ENCODE assay signal across 8 cellular contexts in genomic region chr2:120177011-120177621, GRCh38. TPM values are rescaled to one million over a fixed set of nuclear protein-coding genes. Genes with fewer than 3 reads are reported as not detected.
DNase-seq lines count a peak whose midpoint lies in the region; ATAC-seq lines count a peak whose summit lies in the region.

No MANE protein-coding gene starts in this region.

- H3K79me2 ChIP-seq in Karpas-422 (ENCODE audit: low read length), result no peaks in the 10 kb centered on the region

- H3K4me2 ChIP-seq in Karpas-422 (ENCODE audit: low read depth, low read length, poor library complexity, severe bottlenecking), result peak overlapping the region; percentile 88

- peak overlapping the region; percentile 88 to 99 (median 95) for H3K4me3 Mint-ChIP-seq in CD8-positive, alpha-beta memory T cell

- peaks cover 0 to 2% (median 0%) of the 10 kb centered on the region in 3 donors for H3K36me3 Mint-ChIP-seq in CD8-positive, alpha-beta memory T cell

- peak overlapping the region; percentile 74 for H3K9ac ChIP-seq in Karpas-422 (ENCODE audit: low read length)

- no peaks in the 10 kb centered on the region for H3K27me3 Mint-ChIP-seq in CD8-positive, alpha-beta memory T cell

- H3K27ac ChIP-seq in CD8-positive, alpha-beta memory T cell (ENCODE audit: low read depth, low read length), result peak overlapping the region; percentile 55
- peak overlapping the region; percentile 84 for H3K27ac ChIP-seq in Karpas-422 (ENCODE audit: low read length)

- peaks cover 49 to 63% (median 56%) of the 10 kb centered on the region in 3 donors for H3K4me1 Mint-ChIP-seq in CD8-positive, alpha-beta memory T cell

- no peaks in the 10 kb centered on the region for H3K9me3 Mint-ChIP-seq in CD8-positive, alpha-beta memory T cell

- no peaks in the 10 kb centered on the region for H4K20me1 ChIP-seq in Karpas-422 (ENCODE audit: insufficient read depth, low read depth, low read length)

- no peaks in the 10 kb centered on the region for H3K9me3 ChIP-seq in CD8-positive, alpha-beta memory T cell (ENCODE audit: low read length)
- H3K9me3 ChIP-seq in Karpas-422 (ENCODE audit: low read length), result no peaks in the 10 kb centered on the region

- peaks cover 66% of the 10 kb centered on the region for H3K4me1 ChIP-seq in CD8-positive, alpha-beta memory T cell (ENCODE audit: insufficient read depth, low read length)
- peaks cover 51% of the 10 kb centered on the region for H3K4me1 ChIP-seq in Karpas-422 (ENCODE audit: low read length)

- CTCF ChIA-PET in CD8-positive, alpha-beta memory T cell (lab: Charles Lee), result interaction anchor here (0.7 to 5.0 kb wide), 30 partner anchors 8 to 536 kb away, joined by 3 to 69 read pairs (median 6); partner anchors contain the start of genes EPB41L5, PTPN4, RALB and TMEM177

- H3K36me3 ChIP-seq in CD8-positive, alpha-beta memory T cell (ENCODE audit: insufficient read depth, low read length), result no peaks in the 10 kb centered on the region
- H3K36me3 ChIP-seq in Karpas-422 (ENCODE audit: insufficient read depth, low read length), result no peaks in the 10 kb centered on the region

- H3K4me3 ChIP-seq in CD8-positive, alpha-beta memory T cell (ENCODE audit: low read length), result peak overlapping the region; percentile 74
- peak overlapping the region; percentile 67 for H3K4me3 ChIP-seq in Karpas-422 (ENCODE audit: low read length)

- peak overlapping the region; percentile 64; the same call in 1 of the 2 replicates for H2AFZ ChIP-seq in Karpas-422 (ENCODE audit: low read length)

- H3K27ac Mint-ChIP-seq in CD8-positive, alpha-beta memory T cell, result peak overlapping the region; percentile 91 to 99 (median 98)

- no peaks in the 10 kb centered on the region for H3K27me3 ChIP-seq in CD8-positive, alpha-beta memory T cell (ENCODE audit: insufficient read depth, low read length, poor library complexity, severe bottlenecking)
- H3K27me3 ChIP-seq in Karpas-422 (ENCODE audit: low read length), result no peaks in the 10 kb centered on the region

- POLR2A ChIA-PET in CD8-positive, alpha-beta memory T cell (lab: Charles Lee), result interaction anchor here (0.6 to 2.4 kb wide), 10 partner anchors 46 to 498 kb away, joined by 3 to 15 read pairs (median 5); partner anchors contain the start of genes EPB41L5, PTPN4, TMEM177 and TMEM185B

- peak; percentile 93 for ATAC-seq in GM21423 (IDR thresholded peaks at IDR 0.05; ENCODE audit: unreplicated experiment)

- DNase-seq in CD8-positive, alpha-beta memory T cell, result peak; percentile 63 to 89 (median 84)
- peak; percentile 96 for DNase-seq in Karpas-422
- DNase-seq in activated CD8-positive, alpha-beta memory T cell treated with anti-CD3 and anti-CD28 coated beads, Interleukin-2, amount 50 U/mL, for 1 hour (ENCODE audit: extremely low read depth), result peak; percentile 53
- peak; percentile 87 for DNase-seq in germinal center (ENCODE audit: low spot score)
- DNase-seq in stimulated activated CD4-positive, alpha-beta T cell treated with anti-CD3 and anti-CD28 coated beads, Interleukin-4, amount 100 ng/mL, for 48 hours (ENCODE audit: low read depth in 2 of 2), result peak; percentile 63 to 71
- no peak for DNase-seq in HK-2 (ENCODE audit: unreplicated experiment)
- no peak for DNase-seq in NCI-H69 (lab: John Stamatoyannopoulos, UW)

- no peaks in the 10 kb centered on the region for H3K9me2 ChIP-seq in Karpas-422 (replicated peaks; ENCODE audit: insufficient read depth, low read length)

RNA-seq across cellular contexts. Expression of gene TMEM185B, which starts 46.1 kb away (rescaled TPM):
- total RNA-seq in CD8-positive, alpha-beta memory T cell, result 10 to 100 TPM; 32.3 to 33.5 TPM
- 22.9 TPM for polyA plus RNA-seq in CD8-positive, alpha-beta memory T cell
- 12.9 and 13.0 TPM in 2 replicates for total RNA-seq in Karpas-422 (2014; rRNA removed; shearing (Covaris generic); ENCODE audit: low replicate concordance)

Comparison
In these comparisons a context has a peak if more than half of its experiments do, and no peak if none do; other contexts are left out.
1. DNase-seq: peak in CD8-positive, alpha-beta memory T cell (5 of 5), Karpas-422 (single experiment), activated CD8-positive, alpha-beta memory T cell treated with anti-CD3 and anti-CD28 coated beads, Interleukin-2, amount 50 U/mL, for 1 hour (single experiment), germinal center (single experiment) and stimulated activated CD4-positive, alpha-beta T cell treated with anti-CD3 and anti-CD28 coated beads, Interleukin-4, amount 100 ng/mL, for 48 hours (2 of 2); none in HK-2 (single experiment) and NCI-H69 (single experiment).